In the genomic region with DNA sequence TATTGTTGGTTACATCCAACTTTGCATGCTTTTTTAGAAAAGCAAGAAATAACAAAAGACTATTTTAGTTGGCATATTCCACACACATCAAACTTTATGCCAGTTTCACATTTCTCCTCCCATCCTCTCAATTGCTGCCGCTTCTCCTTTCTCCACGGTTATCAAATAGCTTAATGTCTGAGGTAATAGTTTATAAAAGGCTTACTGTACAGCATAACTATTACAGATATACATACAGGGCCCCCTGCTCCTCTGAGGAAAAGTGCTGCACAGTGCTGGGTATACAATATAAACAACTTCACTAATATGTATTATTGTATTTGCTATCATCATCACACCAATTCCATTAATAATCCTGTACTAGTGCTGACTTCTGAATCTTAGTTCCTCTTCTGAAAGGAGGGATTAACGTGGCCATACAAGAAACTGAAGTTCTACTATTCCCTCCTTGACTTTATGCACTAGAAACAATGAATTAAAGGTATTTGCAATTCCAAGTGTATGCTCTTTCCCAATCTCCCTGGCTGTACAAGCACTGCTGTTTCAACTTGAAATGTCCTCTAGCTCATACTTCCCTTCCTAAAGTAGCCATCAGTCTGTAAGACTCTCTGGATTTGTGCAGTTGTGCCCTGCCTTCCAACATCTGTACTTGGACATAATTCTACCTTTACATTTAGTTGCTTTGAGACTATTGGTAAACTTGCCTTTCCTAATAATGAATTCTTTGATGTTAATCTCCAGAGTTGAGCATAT, we compare ENCODE assay signal across 8 cellular contexts. TPM values are rescaled to one million over a fixed set of nuclear protein-coding genes. Genes with fewer than 3 reads are reported as not detected.
DNase-seq lines count a peak whose midpoint lies in the region; ATAC-seq and TF ChIP-seq lines count a peak whose summit lies in the region.
"Had no signal": no experiment of that assay in that cellular context is flagged by ENCODE, and none has a peak within 500 bp of the region (broad histone marks: within the 10 kb centered on the region; RNA-seq: fewer than 3 reads in every experiment).

No MANE protein-coding gene starts in this region.

- POLR2A ChIA-PET in SK-N-SH (lab: Yijun Ruan, JAX) = no interaction called here

- H3K9me2 ChIP-seq in SK-N-SH = no peaks in the 10 kb centered on the region

- H3K9ac ChIP-seq in SK-N-SH (peak overlapping the region; percentile 98; the same call in 1 of the 2 replicates), stomach smooth muscle (ENCODE audit: low read length in 2 of 2) (peak overlapping the region in 1 of 2 donors; percentile 99)

- DNase-seq in HAP-1 (ENCODE audit: low spot score in 2 of 2) (peak; percentile 37 to 91), SK-N-SH (no peak), foreskin keratinocyte (no peak), immature natural killer cell (no peak), HK-2 (ENCODE audit: unreplicated experiment) (no peak)
- DNase-seq in stimulated activated CD4-positive, alpha-beta T cell treated with anti-CD3 and anti-CD28 coated beads, Interleukin-12 subunit alpha, Interleukin-12 subunit beta, amount 100 ng/mL, for 4 hours = no peak
- DNase-seq: activated CD4-positive, alpha-beta T cell treated with anti-CD3 and anti-CD28 coated beads, Interleukin-2, amount 10 ng/mL, durations not matched to agents 24 days and 14 days had no signal

- H3K36me3 ChIP-seq in HAP-1 (replicated peaks) (no peaks in the 10 kb centered on the region), SK-N-SH (replicated peaks in 1 of 2; ENCODE audit: control insufficient read depth in 1 of 2, insufficient read depth in 2 of 2, low read length in 1 of 2) (peaks cover 0 to 13% of the 10 kb centered on the region in 2 experiments), stomach smooth muscle (ENCODE audit: control insufficient read depth in 2 of 2, insufficient read depth in 2 of 2, low read length in 2 of 2) (no peaks in the 10 kb centered on the region)

- peaks cover 23 to 60% of the 10 kb centered on the region in 2 donors for H3K4me1 Mint-ChIP-seq in immature natural killer cell

- TF ChIP-seq CTCF in SK-N-SH (IDR thresholded peaks at IDR 0.05) = no peak
- TF ChIP-seq CTCF in foreskin keratinocyte (conservative IDR thresholded peaks at IDR 0.05) = no peak

- TF ChIP-seq EP300 in SK-N-SH (IDR thresholded peaks at IDR 0.05; ENCODE audit: borderline replicate concordance in 1 of 2, low read depth in 1 of 2, low read length in 1 of 2) = no peak

- in situ Hi-C loops in HAP-1 (cut with MboI; ENCODE audit: low sequenced_read_pairs) = loop anchor here (10.0 kb wide), 1 partner anchor 82 kb away; the partner anchor contains the start of gene CCNG2

- H4K20me1 ChIP-seq in SK-N-SH (ENCODE audit: insufficient read depth) = peaks cover 67% of the 10 kb centered on the region

- H3K9me3 Mint-ChIP-seq in immature natural killer cell = no peaks in the 10 kb centered on the region
- H3K9me3 Mint-ChIP-seq: activated CD4-positive, alpha-beta T cell treated with anti-CD3 and anti-CD28 coated beads, Interleukin-2, amount 10 ng/mL, durations not matched to agents 24 days and 14 days had no signal

- H3K27ac Mint-ChIP-seq in immature natural killer cell = no peak overlapping the region
- H3K27ac Mint-ChIP-seq: activated CD4-positive, alpha-beta T cell treated with anti-CD3 and anti-CD28 coated beads, Interleukin-2, amount 10 ng/mL, durations not matched to agents 24 days and 14 days had no signal

- H3K79me2 ChIP-seq in SK-N-SH (ENCODE audit: insufficient read depth) = peaks cover 92% of the 10 kb centered on the region

- TF ChIP-seq RAD21 in SK-N-SH (IDR thresholded peaks at IDR 0.05; ENCODE audit: low read length) = no peak

- H3K27ac ChIP-seq in SK-N-SH (ENCODE audit: low read depth in 2 of 2, low read length in 1 of 2) (peak overlapping the region; percentile 34 to 36; a peak in 1 of 4 replicates), foreskin keratinocyte (peak overlapping the region; percentile 8), stomach smooth muscle (ENCODE audit: low read length) (no peak overlapping the region)

- no peak for ATAC-seq in foreskin keratinocyte

- H3K4me1 ChIP-seq in HAP-1 (peaks cover 24% of the 10 kb centered on the region), SK-N-SH (ENCODE audit: control insufficient read depth in 1 of 2, insufficient read depth in 2 of 2, low read depth in 1 of 2, low read length in 1 of 2) (peaks cover 4 to 9% of the 10 kb centered on the region in 2 experiments; a peak in 2 of 4 replicates), foreskin keratinocyte (peaks cover 28% of the 10 kb centered on the region), stomach smooth muscle (ENCODE audit: control insufficient read depth, insufficient read depth, low read length) (peaks cover 4% of the 10 kb centered on the region)

- H3K4me2 ChIP-seq in SK-N-SH = peak overlapping the region; percentile 94

- peak overlapping the region; percentile 96 for H3K4me3 ChIP-seq in HAP-1
- H3K4me3 ChIP-seq in SK-N-SH (ENCODE audit: low read depth in 2 of 2, low read length in 1 of 2) = peak overlapping the region; percentile 68 to 83
- H3K4me3 ChIP-seq in stomach smooth muscle (ENCODE audit: low read length in 2 of 2) = peak overlapping the region; percentile 95

- H3K9me3 ChIP-seq in HAP-1 (no peaks in the 10 kb centered on the region), SK-N-SH (no peaks in the 10 kb centered on the region), stomach smooth muscle (ENCODE audit: control insufficient read depth in 2 of 2, low read length in 2 of 2) (no peaks in the 10 kb centered on the region)

- peaks cover 7% of the 10 kb centered on the region for H3F3A ChIP-seq in SK-N-SH (replicated peaks; ENCODE audit: insufficient read depth)

- peaks cover 0 to 3% (median 0%) of the 10 kb centered on the region in 3 donors for H3K36me3 Mint-ChIP-seq in immature natural killer cell

- no peaks in the 10 kb centered on the region for H3K27me3 ChIP-seq in HAP-1 (ENCODE audit: low read depth)
- no peaks in the 10 kb centered on the region for H3K27me3 ChIP-seq in SK-N-SH (ENCODE audit: insufficient read depth)
- H3K27me3 ChIP-seq in foreskin keratinocyte = no peaks in the 10 kb centered on the region
- H3K27me3 ChIP-seq in stomach smooth muscle (ENCODE audit: control insufficient read depth in 1 of 2, insufficient read depth in 2 of 2, low read length in 2 of 2) = no peaks in the 10 kb centered on the region

- H3K27me3 Mint-ChIP-seq in immature natural killer cell (ENCODE audit: low read depth in 3 of 3) = peaks cover 16 to 20% (median 18%) of the 10 kb centered on the region in 3 donors

- 33% methylated on average over 3 of the region's 3 CpGs for WGBS in SK-N-SH (ENCODE audit: low lambda C conversion rate)

- CTCF ChIA-PET in SK-N-SH (lab: Yijun Ruan, JAX) = interaction anchor here (0.6 to 1.4 kb wide), 4 partner anchors 23 to 1344 kb away, joined by 3 read pairs; no protein-coding TSS in a partner anchor

- no peak overlapping the region for H2AFZ ChIP-seq in SK-N-SH (ENCODE audit: low read depth)

- no peak overlapping the region for H3K4me3 Mint-ChIP-seq in immature natural killer cell

TF ChIP-seq in SK-N-SH, 30 proteins besides CTCF, POLR2A, EP300 and RAD21 (continues in another document):
- no peak for TF ChIP-seq TEAD4 (IDR thresholded peaks at IDR 0.05; ENCODE audit: borderline replicate concordance, insufficient read depth)
- no peak for TF ChIP-seq TAF1 (IDR thresholded peaks at IDR 0.05; ENCODE audit: borderline replicate concordance, low read depth, low read length)
- TF ChIP-seq GABPA (IDR thresholded peaks at IDR 0.05; ENCODE audit: low read depth) = no peak
- no peak for TF ChIP-seq SMC3 (IDR thresholded peaks at IDR 0.05; ENCODE audit: low read depth, low read length)
- TF ChIP-seq, protein P1, sequence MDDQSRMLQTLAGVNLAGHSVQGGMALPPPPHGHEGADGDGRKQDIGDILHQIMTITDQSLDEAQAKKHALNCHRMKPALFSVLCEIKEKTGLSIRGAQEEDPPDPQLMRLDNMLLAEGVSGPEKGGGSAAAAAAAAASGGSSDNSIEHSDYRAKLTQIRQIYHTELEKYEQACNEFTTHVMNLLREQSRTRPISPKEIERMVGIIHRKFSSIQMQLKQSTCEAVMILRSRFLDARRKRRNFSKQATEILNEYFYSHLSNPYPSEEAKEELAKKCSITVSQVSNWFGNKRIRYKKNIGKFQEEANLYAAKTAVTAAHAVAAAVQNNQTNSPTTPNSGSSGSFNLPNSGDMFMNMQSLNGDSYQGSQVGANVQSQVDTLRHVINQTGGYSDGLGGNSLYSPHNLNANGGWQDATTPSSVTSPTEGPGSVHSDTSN (IDR thresholded peaks at IDR 0.05) = no peak
- no peak for TF ChIP-seq NRF1 (IDR thresholded peaks at IDR 0.05; ENCODE audit: low read depth, low read length)
- no peak for TF ChIP-seq GATA2 (CRISPR knock-in tag; IDR thresholded peaks at IDR 0.05)
- TF ChIP-seq SIN3A (IDR thresholded peaks at IDR 0.05; ENCODE audit: borderline replicate concordance, low read depth, low read length) = no peak
- TF ChIP-seq ELF1 (IDR thresholded peaks at IDR 0.05) = no peak
- TF ChIP-seq, protein P2, sequence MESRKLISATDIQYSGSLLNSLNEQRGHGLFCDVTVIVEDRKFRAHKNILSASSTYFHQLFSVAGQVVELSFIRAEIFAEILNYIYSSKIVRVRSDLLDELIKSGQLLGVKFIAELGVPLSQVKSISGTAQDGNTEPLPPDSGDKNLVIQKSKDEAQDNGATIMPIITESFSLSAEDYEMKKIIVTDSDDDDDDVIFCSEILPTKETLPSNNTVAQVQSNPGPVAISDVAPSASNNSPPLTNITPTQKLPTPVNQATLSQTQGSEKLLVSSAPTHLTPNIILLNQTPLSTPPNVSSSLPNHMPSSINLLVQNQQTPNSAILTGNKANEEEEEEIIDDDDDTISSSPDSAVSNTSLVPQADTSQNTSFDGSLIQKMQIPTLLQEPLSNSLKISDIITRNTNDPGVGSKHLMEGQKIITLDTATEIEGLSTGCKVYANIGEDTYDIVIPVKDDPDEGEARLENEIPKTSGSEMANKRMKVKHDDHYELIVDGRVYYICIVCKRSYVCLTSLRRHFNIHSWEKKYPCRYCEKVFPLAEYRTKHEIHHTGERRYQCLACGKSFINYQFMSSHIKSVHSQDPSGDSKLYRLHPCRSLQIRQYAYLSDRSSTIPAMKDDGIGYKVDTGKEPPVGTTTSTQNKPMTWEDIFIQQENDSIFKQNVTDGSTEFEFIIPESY (IDR thresholded peaks at IDR 0.05; ENCODE audit: borderline replicate concordance, low read depth) = no peak
- TF ChIP-seq RCOR1 (IDR thresholded peaks at IDR 0.05; ENCODE audit: low read length) = no peak
- no peak for TF ChIP-seq FOSL2 (IDR thresholded peaks at IDR 0.05; ENCODE audit: borderline replicate concordance, low read depth)
- TF ChIP-seq FOXM1 (IDR thresholded peaks at IDR 0.05; ENCODE audit: low read depth) = no peak
- no peak for TF ChIP-seq RFX5 (IDR thresholded peaks at IDR 0.05; ENCODE audit: low read length)

RNA-seq across cellular contexts. Expression of gene CCNI, which starts 2.5 kb away (rescaled TPM):
- polyA plus RNA-seq in SK-N-SH (2012; rRNA removed) (56.8 and 61.8 TPM in 2 replicates), foreskin keratinocyte (169 and 201 TPM in 2 replicates), immature natural killer cell (100 to 1,000 TPM; 223 to 256 (median 226) TPM)
- polyA plus RNA-seq in SK-N-SH (2012; cell fraction: cytosol; rRNA removed) = 79.8 and 82.4 TPM in 2 replicates
- 15.0 and 31.1 TPM in 2 replicates for polyA plus RNA-seq in SK-N-SH (2012; cell fraction: nucleus; rRNA removed)
- total RNA-seq in foreskin keratinocyte = 325 and 343 TPM in 2 replicates

Comparison
In these comparisons a context has a peak if more than half of its experiments do, and no peak if none do; other contexts are left out.
1. DNase-seq: peak in HAP-1 (2 of 2); none in SK-N-SH (single experiment), foreskin keratinocyte (0 of 2), stimulated activated CD4-positive, alpha-beta T cell treated with anti-CD3 and anti-CD28 coated beads, Interleukin-12 subunit alpha, Interleukin-12 subunit beta, amount 100 ng/mL, for 4 hours (single experiment), immature natural killer cell (0 of 3) and HK-2 (single experiment).
2. Peak in every context shown above with its lines, with median percentiles within 50 percentile points of each other: H3K4me3 ChIP-seq.